ENCODE assay signal across 9 cellular contexts in genomic region chr21:20882462-20883415, GRCh38.
A peak's percentile ranks its signal among the peaks of the same experiment; 100 is the strongest.
DNase-seq lines count a peak whose midpoint lies in the region; ATAC-seq and TF ChIP-seq lines count a peak whose summit lies in the region.
"Had no signal": no experiment of that assay in that cellular context is flagged by ENCODE, and none has a peak within 500 bp of the region (broad histone marks: within the 10 kb centered on the region; RNA-seq: fewer than 3 reads in every experiment).

No MANE protein-coding gene starts in this region.

- H3K27me3 Mint-ChIP-seq in natural killer cell (ENCODE audit: low read depth in 2 of 2) = no peaks in the 10 kb centered on the region
- H3K27me3 Mint-ChIP-seq: memory B cell had no signal

- DNase-seq in D341Med (ENCODE audit: low spot score) = peak; percentile 57
- peak; percentile 17 for DNase-seq in Jurkat, Clone E6-1 (ENCODE audit: low read depth, low spot score)
- DNase-seq in PC-9 = peak in 1 of 2 experiments; percentile 15
- peak; percentile 60 for DNase-seq in fibroblast of gingiva (ENCODE audit: low read depth)
- DNase-seq in pons (ENCODE audit: low spot score) = peak; percentile 72
- DNase-seq in natural killer cell = no peak

- H3K79me2 ChIP-seq in PC-9 (ENCODE audit: low read depth) = no peaks in the 10 kb centered on the region

- no peaks in the 10 kb centered on the region for H3K4me1 ChIP-seq in PC-9 (replicated peaks; ENCODE audit: insufficient read depth)

- no peaks in the 10 kb centered on the region for H3K36me3 Mint-ChIP-seq in natural killer cell
- H3K36me3 Mint-ChIP-seq: memory B cell had no signal

- H3K27ac ChIP-seq in PC-9 = no peak overlapping the region

- H3K27me3 ChIP-seq in PC-9 (ENCODE audit: insufficient read depth, low read depth) = no peaks in the 10 kb centered on the region

- no TSS peak for BruUV-seq in PC-9 (replicated peaks; lab: Mats Ljungman, UMichigan)

- no peaks in the 10 kb centered on the region for H3K9me2 ChIP-seq in PC-9 (ENCODE audit: insufficient read depth)

- no peak overlapping the region for H3K4me3 Mint-ChIP-seq in natural killer cell
- H3K4me3 Mint-ChIP-seq: memory B cell had no signal

- no peak overlapping the region for H3K4me3 ChIP-seq in Jurkat, Clone E6-1 (ENCODE audit: low read length)
- H3K4me3 ChIP-seq in PC-9 = no peak overlapping the region

- H2AFZ ChIP-seq in PC-9 = no peak overlapping the region

- intact Hi-C loops in PC-9 (cut with micrococcal nuclease; ENCODE audit: unreplicated experiment) = loop anchor here (5.0 kb wide), 1 partner anchor 1375 kb away; no protein-coding TSS in a partner anchor
- intact Hi-C loops in natural killer cell (cut with micrococcal nuclease) = no loop called here

- ATAC-seq in GM21526 (IDR thresholded peaks at IDR 0.05; ENCODE audit: low FRiP score, unreplicated experiment) (no peak), HG03196 (IDR thresholded peaks at IDR 0.05; ENCODE audit: unreplicated experiment) (no peak), natural killer cell (no peak)

- peak; percentile 74 for TF ChIP-seq CTCF in PC-9 (conservative IDR thresholded peaks at IDR 0.05)
- TF ChIP-seq CTCF in natural killer cell (IDR thresholded peaks at IDR 0.05) = no peak

- POLR2A ChIA-PET in PC-9 (lab: Charles Lee; ENCODE audit: unreplicated experiment) = no interaction called here

- no peaks in the 10 kb centered on the region for H3K9me3 ChIP-seq in PC-9 (ENCODE audit: insufficient read depth, low read depth)

- H3K4me2 ChIP-seq in PC-9 = no peak overlapping the region

- CTCF ChIA-PET in PC-9 (lab: Charles Lee) = no interaction called here

- H3K9me3 Mint-ChIP-seq in natural killer cell = peaks cover 0 to 2% of the 10 kb centered on the region in 2 donors
- H3K9me3 Mint-ChIP-seq: memory B cell had no signal

- no peaks in the 10 kb centered on the region for H3K36me3 ChIP-seq in PC-9 (ENCODE audit: low read depth)

- no peak overlapping the region for H3K27ac Mint-ChIP-seq in natural killer cell
- H3K27ac Mint-ChIP-seq: memory B cell had no signal

- no peaks in the 10 kb centered on the region for H3F3A ChIP-seq in PC-9 (ENCODE audit: insufficient read depth, low read depth)

- H4K20me1 ChIP-seq in PC-9 (ENCODE audit: insufficient read depth) = no peaks in the 10 kb centered on the region

- no peaks in the 10 kb centered on the region for H3K4me1 Mint-ChIP-seq in natural killer cell
